ENCODE assay signal across 7 cellular contexts in the genomic region with DNA sequence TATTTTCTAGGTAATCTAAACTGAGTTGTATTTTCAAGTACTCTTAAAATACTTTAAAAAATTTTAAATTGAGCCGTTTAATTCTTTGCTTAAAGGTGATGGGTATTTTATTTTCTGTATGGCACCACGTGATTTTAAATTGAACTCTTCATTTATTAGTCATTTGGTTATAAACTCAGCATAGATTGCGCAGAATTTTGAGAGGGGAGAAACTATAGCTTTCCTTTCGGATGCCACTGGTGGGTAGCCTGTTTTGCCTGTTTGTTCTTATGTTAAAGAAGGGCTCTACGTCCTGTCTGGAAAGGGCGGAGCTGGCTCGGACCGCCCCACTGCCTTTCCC. TPM values are rescaled to one million over a fixed set of nuclear protein-coding genes. Genes with fewer than 3 reads are reported as not detected.
DNase-seq lines count a peak whose midpoint lies in the region; ATAC-seq and TF ChIP-seq lines count a peak whose summit lies in the region.

No MANE protein-coding gene starts in this region.

- peaks cover 43% of the 10 kb centered on the region for H3K79me2 ChIP-seq in hepatocyte

- H3K4me1 ChIP-seq in hepatocyte (ENCODE audit: insufficient read depth), result no peaks in the 10 kb centered on the region

- 3% methylated on average over 8 of the region's 8 CpGs for WGBS in hepatocyte (ENCODE audit: low lambda C conversion rate, missing lambda C conversion rate)

- H3K9me2 ChIP-seq in hepatocyte (replicated peaks; ENCODE audit: insufficient read depth), result no peaks in the 10 kb centered on the region

- H3K27ac ChIP-seq in hepatocyte, result peak overlapping the region; percentile 31

- peak overlapping the region; percentile 76 for H3K27ac Mint-ChIP-seq in activated T-helper 1 cell treated with anti-CD3 and anti-CD28 coated beads, Interleukin-12 subunit alpha, Interleukin-12 subunit beta, Interleukin-2, Interleukin-4 antibody, amounts not matched to agents 30 ng/mL and 10 ng/mL and 1 ng/mL, durations not matched to agents 14 hours and 24 hours and 36 hours
- peak overlapping the region; percentile 40 to 98 for H3K27ac Mint-ChIP-seq in stimulated activated naive CD8-positive, alpha-beta T cell treated with anti-CD3 and anti-CD28 coated beads, Interleukin-15, amount 100 ng/mL, for 72 hours

- no peaks in the 10 kb centered on the region for H3K36me3 ChIP-seq in hepatocyte (replicated peaks; ENCODE audit: insufficient read depth, low read depth)

- H3K4me3 ChIP-seq in hepatocyte, result no peak overlapping the region

- H3K4me3 Mint-ChIP-seq in activated T-helper 1 cell treated with anti-CD3 and anti-CD28 coated beads, Interleukin-12 subunit alpha, Interleukin-12 subunit beta, Interleukin-2, Interleukin-4 antibody, amounts not matched to agents 30 ng/mL and 10 ng/mL and 1 ng/mL, durations not matched to agents 14 hours and 24 hours and 36 hours, result peak overlapping the region; percentile 91
- H3K4me3 Mint-ChIP-seq in stimulated activated naive CD8-positive, alpha-beta T cell treated with anti-CD3 and anti-CD28 coated beads, Interleukin-15, amount 100 ng/mL, for 72 hours, result peak overlapping the region; percentile 89 to 95

- intact Hi-C loops in activated T-helper 1 cell treated with anti-CD3 and anti-CD28 coated beads, Interleukin-12 subunit alpha, Interleukin-12 subunit beta, Interleukin-2, Interleukin-4 antibody, amounts not matched to agents 30 ng/mL and 10 ng/mL and 1 ng/mL, durations not matched to agents 14 hours and 24 hours and 36 hours (cut with micrococcal nuclease), result loop anchor here (5.0 kb wide), 1 partner anchor 1708 kb away; no protein-coding TSS in a partner anchor

- no peak for TF ChIP-seq CTCF in hepatocyte (IDR thresholded peaks at IDR 0.05; ENCODE audit: poor library complexity)

- DNase-seq in activated T-helper 1 cell treated with anti-CD3 and anti-CD28 coated beads, Interleukin-12 subunit alpha, Interleukin-12 subunit beta, Interleukin-2, Interleukin-4 antibody, amounts not matched to agents 30 ng/mL and 10 ng/mL and 1 ng/mL, durations not matched to agents 14 hours and 24 hours and 36 hours (ENCODE audit: low spot score), result no peak
- DNase-seq in hepatocyte (ENCODE audit: low spot score) (no peak), NCI-H510A treated with DMSO at 0.1 percent for 48 hours (lab: John Stamatoyannopoulos, UW) (no peak), NCI-H2227 treated with DMSO at 0.1 percent for 48 hours (lab: John Stamatoyannopoulos, UW) (no peak), Ammon's horn (ENCODE audit: low spot score) (no peak)
- no peak for DNase-seq in stimulated activated naive CD8-positive, alpha-beta T cell treated with anti-CD3 and anti-CD28 coated beads, Interleukin-15, amount 100 ng/mL, for 72 hours

- peak overlapping the region; percentile 16 for H2AFZ ChIP-seq in hepatocyte

- no peaks in the 10 kb centered on the region for H3K27me3 Mint-ChIP-seq in activated T-helper 1 cell treated with anti-CD3 and anti-CD28 coated beads, Interleukin-12 subunit alpha, Interleukin-12 subunit beta, Interleukin-2, Interleukin-4 antibody, amounts not matched to agents 30 ng/mL and 10 ng/mL and 1 ng/mL, durations not matched to agents 14 hours and 24 hours and 36 hours (ENCODE audit: insufficient read depth)
- H3K27me3 Mint-ChIP-seq in stimulated activated naive CD8-positive, alpha-beta T cell treated with anti-CD3 and anti-CD28 coated beads, Interleukin-15, amount 100 ng/mL, for 72 hours, result no peaks in the 10 kb centered on the region

- H3K27me3 ChIP-seq in hepatocyte, result no peaks in the 10 kb centered on the region

- ATAC-seq in HG03060 (IDR thresholded peaks at IDR 0.05; ENCODE audit: low read depth, unreplicated experiment), result peak; percentile 88
- no peak for ATAC-seq in stimulated activated naive CD8-positive, alpha-beta T cell treated with anti-CD3 and anti-CD28 coated beads, Interleukin-15, amount 100 ng/mL, for 72 hours

- H3K9me3 Mint-ChIP-seq in activated T-helper 1 cell treated with anti-CD3 and anti-CD28 coated beads, Interleukin-12 subunit alpha, Interleukin-12 subunit beta, Interleukin-2, Interleukin-4 antibody, amounts not matched to agents 30 ng/mL and 10 ng/mL and 1 ng/mL, durations not matched to agents 14 hours and 24 hours and 36 hours, result no peaks in the 10 kb centered on the region
- no peaks in the 10 kb centered on the region for H3K9me3 Mint-ChIP-seq in stimulated activated naive CD8-positive, alpha-beta T cell treated with anti-CD3 and anti-CD28 coated beads, Interleukin-15, amount 100 ng/mL, for 72 hours

- H4K20me1 ChIP-seq in hepatocyte (ENCODE audit: insufficient read depth, poor library complexity, severe bottlenecking), result no peaks in the 10 kb centered on the region

- H3K4me1 Mint-ChIP-seq in activated T-helper 1 cell treated with anti-CD3 and anti-CD28 coated beads, Interleukin-12 subunit alpha, Interleukin-12 subunit beta, Interleukin-2, Interleukin-4 antibody, amounts not matched to agents 30 ng/mL and 10 ng/mL and 1 ng/mL, durations not matched to agents 14 hours and 24 hours and 36 hours (ENCODE audit: low read depth), result peaks cover 38% of the 10 kb centered on the region
- peaks cover 29% of the 10 kb centered on the region for H3K4me1 Mint-ChIP-seq in stimulated activated naive CD8-positive, alpha-beta T cell treated with anti-CD3 and anti-CD28 coated beads, Interleukin-15, amount 100 ng/mL, for 72 hours

- peaks cover 36% of the 10 kb centered on the region for H3K36me3 Mint-ChIP-seq in activated T-helper 1 cell treated with anti-CD3 and anti-CD28 coated beads, Interleukin-12 subunit alpha, Interleukin-12 subunit beta, Interleukin-2, Interleukin-4 antibody, amounts not matched to agents 30 ng/mL and 10 ng/mL and 1 ng/mL, durations not matched to agents 14 hours and 24 hours and 36 hours (ENCODE audit: low read depth)

- no peaks in the 10 kb centered on the region for H3K9me3 ChIP-seq in hepatocyte (ENCODE audit: low read depth)

- peak overlapping the region; percentile 73 for H3K4me2 ChIP-seq in hepatocyte

RNA-seq across cellular contexts. Expression of a gene that starts 0.4 kb away (rescaled TPM):
- 18.7 and 21.3 TPM in 2 replicates for total RNA-seq in activated T-helper 1 cell treated with anti-CD3 and anti-CD28 coated beads, Interleukin-12 subunit alpha, Interleukin-12 subunit beta, Interleukin-2, Interleukin-4 antibody, amounts not matched to agents 30 ng/mL and 10 ng/mL and 1 ng/mL, durations not matched to agents 14 hours and 24 hours and 36 hours
- 19.9 and 21.5 TPM in 2 replicates for total RNA-seq in hepatocyte
- 7.1 and 8.1 TPM in 2 replicates for polyA plus RNA-seq in hepatocyte

RNA-seq across cellular contexts. Expression of a gene that starts 22.6 kb away (rescaled TPM):
- 130 and 132 TPM in 2 replicates for total RNA-seq in activated T-helper 1 cell treated with anti-CD3 and anti-CD28 coated beads, Interleukin-12 subunit alpha, Interleukin-12 subunit beta, Interleukin-2, Interleukin-4 antibody, amounts not matched to agents 30 ng/mL and 10 ng/mL and 1 ng/mL, durations not matched to agents 14 hours and 24 hours and 36 hours
- total RNA-seq in hepatocyte, result 134 and 141 TPM in 2 replicates
- 79.0 and 89.8 TPM in 2 replicates for polyA plus RNA-seq in hepatocyte

RNA-seq across cellular contexts. Expression of a gene that starts 34.2 kb away (rescaled TPM):
- 144 and 158 TPM in 2 replicates for total RNA-seq in activated T-helper 1 cell treated with anti-CD3 and anti-CD28 coated beads, Interleukin-12 subunit alpha, Interleukin-12 subunit beta, Interleukin-2, Interleukin-4 antibody, amounts not matched to agents 30 ng/mL and 10 ng/mL and 1 ng/mL, durations not matched to agents 14 hours and 24 hours and 36 hours
- 80.6 and 91.1 TPM in 2 replicates for total RNA-seq in hepatocyte
- polyA plus RNA-seq in hepatocyte, result 32.2 and 41.6 TPM in 2 replicates
